Comparison of ENCODE assay signal across 18 cellular contexts in genomic region chr11:1768141-1768469, GRCh38.
"Had no signal": no experiment of that assay in that cellular context is flagged by ENCODE, and none has a peak within 500 bp of the region (broad histone marks: within the 10 kb centered on the region; RNA-seq: fewer than 3 reads in every experiment).

No MANE protein-coding gene starts in this region.

- H3K27ac Mint-ChIP-seq: activated naive CD8-positive, alpha-beta T cell treated with anti-CD3 and anti-CD28 coated beads, Interleukin-2, amount 50 U/mL, for 24 hours; memory B cell; nephron progenitor cell; stimulated activated naive CD8-positive, alpha-beta T cell treated with anti-CD3 and anti-CD28 coated beads, Interleukin-15, Interleukin-2, amounts not matched to agents 100 ng/mL and 50 ng/mL, for 24 hours; T-helper 2 cell treated with Interferon-gamma antibody and Interleukin-4, amounts not matched to agents 5 μg/mL and 100 μg/mL, for 36 hours had no signal

- H3K4me3 Mint-ChIP-seq: activated naive CD8-positive, alpha-beta T cell treated with anti-CD3 and anti-CD28 coated beads, Interleukin-2, amount 50 U/mL, for 24 hours; activated T-cell treated with anti-CD3 and anti-CD28 coated beads, Interleukin-2, amount 50 U/mL, for 4 hours; memory B cell; nephron progenitor cell; stimulated activated naive CD8-positive, alpha-beta T cell treated with anti-CD3 and anti-CD28 coated beads, Interleukin-15, Interleukin-2, amounts not matched to agents 100 ng/mL and 50 ng/mL, for 24 hours; T-helper 2 cell treated with Interferon-gamma antibody and Interleukin-4, amounts not matched to agents 5 μg/mL and 100 μg/mL, for 36 hours had no signal

- H3K36me3 Mint-ChIP-seq: memory B cell had no signal

- H3K4me3 ChIP-seq: prostate gland, skin epidermis, suprapubic skin had no signal

- H3K4me1 ChIP-seq: prostate gland had no signal

- H3K27ac ChIP-seq: foreskin keratinocyte, prostate gland, skin epidermis, suprapubic skin had no signal

- H3K36me3 ChIP-seq: prostate gland, suprapubic skin had no signal

- H3K27me3 ChIP-seq: foreskin keratinocyte, suprapubic skin had no signal

- ATAC-seq: activated naive CD8-positive, alpha-beta T cell treated with anti-CD3 and anti-CD28 coated beads, Interleukin-2, amount 50 U/mL, for 24 hours; activated T-cell treated with anti-CD3 and anti-CD28 coated beads, Interleukin-2, amount 50 U/mL, for 4 hours; foreskin keratinocyte; left ventricle myocardium superior; right cardiac atrium had no signal

- H3K27me3 Mint-ChIP-seq: activated naive CD8-positive, alpha-beta T cell treated with anti-CD3 and anti-CD28 coated beads, Interleukin-2, amount 50 U/mL, for 24 hours; stimulated activated naive CD8-positive, alpha-beta T cell treated with anti-CD3 and anti-CD28 coated beads, Interleukin-15, Interleukin-2, amounts not matched to agents 100 ng/mL and 50 ng/mL, for 24 hours had no signal

- H3K9me3 Mint-ChIP-seq: activated naive CD8-positive, alpha-beta T cell treated with anti-CD3 and anti-CD28 coated beads, Interleukin-2, amount 50 U/mL, for 24 hours; activated T-cell treated with anti-CD3 and anti-CD28 coated beads, Interleukin-2, amount 50 U/mL, for 4 hours; memory B cell; nephron progenitor cell; stimulated activated naive CD8-positive, alpha-beta T cell treated with anti-CD3 and anti-CD28 coated beads, Interleukin-15, Interleukin-2, amounts not matched to agents 100 ng/mL and 50 ng/mL, for 24 hours; T-helper 2 cell treated with Interferon-gamma antibody and Interleukin-4, amounts not matched to agents 5 μg/mL and 100 μg/mL, for 36 hours had no signal

- DNase-seq: activated CD4-positive, alpha-beta T cell treated with anti-CD3 and anti-CD28 coated beads, Interleukin-2, amount 50 U/mL, for 48 hours; activated effector memory CD4-positive, alpha-beta T cell treated with anti-CD3 and anti-CD28 coated beads, Interleukin-2, amount 50 U/mL, for 16 hours; activated naive CD8-positive, alpha-beta T cell treated with anti-CD3 and anti-CD28 coated beads, Interleukin-2, amount 50 U/mL, for 24 hours; activated T-cell treated with anti-CD3 and anti-CD28 coated beads, Interleukin-2, amount 50 U/mL, for 4 hours; cerebellar nuclear complex; effector memory CD4-positive, alpha-beta T cell; foreskin keratinocyte; nephron progenitor cell; SW 1271; trophoblast cell had no signal

- H3K9me3 ChIP-seq: prostate gland, suprapubic skin had no signal
